1 cellular context compared by ENCODE assay signal in the genomic region with DNA sequence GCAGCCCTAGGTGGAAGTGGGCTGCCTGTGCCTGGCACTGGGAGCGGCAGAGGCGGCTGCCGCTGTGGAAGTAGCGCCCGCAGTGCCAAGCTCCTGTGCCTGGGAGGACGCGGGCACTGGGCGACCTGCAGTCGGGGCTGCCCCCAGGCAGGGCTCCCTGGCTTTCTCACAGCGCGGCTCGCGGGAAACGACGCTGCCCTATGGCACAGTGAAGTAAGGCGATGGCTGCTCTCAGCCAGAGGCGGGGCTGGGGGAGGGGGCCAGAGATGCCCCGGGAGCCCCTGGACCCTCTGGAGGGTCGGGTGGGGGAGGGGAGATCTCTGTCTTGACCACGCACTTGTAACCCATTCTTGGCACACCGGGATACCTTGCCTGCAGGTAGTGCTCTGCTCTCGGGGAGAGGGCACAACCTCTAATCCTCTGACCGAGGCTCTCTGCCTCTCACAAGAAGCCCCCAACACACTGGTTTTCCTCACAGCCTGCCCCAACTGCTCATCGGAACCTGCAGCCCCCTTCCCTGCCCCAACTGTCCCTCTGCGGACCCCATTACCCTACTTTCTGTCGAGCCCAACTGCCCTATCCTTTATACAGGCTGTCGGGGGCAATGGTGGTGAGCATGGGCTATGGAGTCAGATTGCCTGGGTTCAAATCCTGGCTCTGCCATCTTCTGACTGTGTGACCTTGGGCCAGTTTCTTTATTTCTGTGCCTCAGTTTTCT.
TF ChIP-seq lines count a peak whose summit lies in the region.

No MANE protein-coding gene starts in this region.

TF ChIP-seq in WTC11, 78 proteins besides CTCF, POLR2A, EP300 and RAD21 (continued from another document):
- TF ChIP-seq JAZF1 (CRISPR knock-in tag; IDR thresholded peaks at IDR 0.05) (no peak), MYBL2 (CRISPR knock-in tag; IDR thresholded peaks at IDR 0.05) (no peak)
- TF ChIP-seq, protein P1, sequence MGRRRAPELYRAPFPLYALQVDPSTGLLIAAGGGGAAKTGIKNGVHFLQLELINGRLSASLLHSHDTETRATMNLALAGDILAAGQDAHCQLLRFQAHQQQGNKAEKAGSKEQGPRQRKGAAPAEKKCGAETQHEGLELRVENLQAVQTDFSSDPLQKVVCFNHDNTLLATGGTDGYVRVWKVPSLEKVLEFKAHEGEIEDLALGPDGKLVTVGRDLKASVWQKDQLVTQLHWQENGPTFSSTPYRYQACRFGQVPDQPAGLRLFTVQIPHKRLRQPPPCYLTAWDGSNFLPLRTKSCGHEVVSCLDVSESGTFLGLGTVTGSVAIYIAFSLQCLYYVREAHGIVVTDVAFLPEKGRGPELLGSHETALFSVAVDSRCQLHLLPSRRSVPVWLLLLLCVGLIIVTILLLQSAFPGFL (CRISPR knock-in tag; IDR thresholded peaks at IDR 0.05; ENCODE audit: borderline replicate concordance) = no peak
